Comparison of ENCODE assay signal across 1 cellular context in the genomic region with DNA sequence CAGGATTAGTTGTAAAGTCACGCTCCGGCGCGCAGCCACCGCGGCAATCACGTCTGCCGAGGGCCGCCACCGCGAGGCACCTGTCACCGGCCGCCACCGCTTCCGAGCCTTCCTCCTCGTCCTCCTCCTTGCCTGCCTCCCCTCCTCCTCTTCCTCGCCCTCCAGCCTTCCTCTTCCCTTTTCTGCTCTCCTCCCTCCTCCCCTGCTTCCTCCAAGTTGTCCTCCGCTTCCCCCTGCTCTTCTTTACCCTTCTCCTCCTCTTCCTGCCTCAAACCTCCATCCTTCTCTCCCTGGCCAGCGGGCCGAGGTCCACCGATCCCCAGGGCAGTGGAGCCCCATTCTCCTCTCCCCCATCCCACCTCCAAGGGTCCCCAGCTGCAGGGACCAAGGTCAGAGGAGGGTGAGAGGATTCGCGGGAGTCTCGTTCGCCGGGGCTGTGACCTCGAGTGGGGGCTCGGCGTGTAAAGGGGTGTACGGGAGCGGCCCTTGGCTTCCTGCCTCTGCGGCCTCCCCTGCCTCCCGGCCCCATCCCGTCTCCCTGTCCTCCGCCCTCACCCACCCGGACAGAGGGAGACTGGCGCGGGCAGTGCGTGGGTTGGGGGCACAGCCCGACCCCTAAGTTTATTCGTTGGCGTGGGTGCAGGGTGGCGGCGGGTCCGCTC.
TF ChIP-seq lines count a peak whose summit lies in the region.

No MANE protein-coding gene starts in this region.

TF ChIP-seq in HEK293, 187 proteins besides CTCF, POLR2A, EP300 and RAD21 (continued from another document):
- TF ChIP-seq ZNF341 (tag by site-specific recombination; IDR thresholded peaks at IDR 0.05; ENCODE audit: low read depth): peak; percentile 74
